ENCODE assay signal across 13 cellular contexts in genomic region chr13:42524487-42525034, GRCh38. TPM values are rescaled to one million over a fixed set of nuclear protein-coding genes. Genes with fewer than 3 reads are reported as not detected.
DNase-seq lines count a peak whose midpoint lies in the region; ATAC-seq and TF ChIP-seq lines count a peak whose summit lies in the region.
"Had no signal": no experiment of that assay in that cellular context is flagged by ENCODE, and none has a peak within 500 bp of the region (broad histone marks: within the 10 kb centered on the region; RNA-seq: fewer than 3 reads in every experiment).

No MANE protein-coding gene starts in this region.

- H3K27ac ChIP-seq in RWPE1 = no peak overlapping the region
- H3K27ac ChIP-seq: lower lobe of right lung, thoracic aorta had no signal

- DNase-seq in AG10803 (ENCODE audit: low read depth) = peak; percentile 4
- peak; percentile 56 for DNase-seq in fibroblast of mammary gland (ENCODE audit: low read depth)
- DNase-seq in mesenteric fat pad (ENCODE audit: low spot score) = no peak
- no peak for DNase-seq in NCI-H748 treated with DMSO at 0.1 percent for 48 hours (lab: John Stamatoyannopoulos, UW)
- DNase-seq in amygdala (lab: John Stamatoyannopoulos, UW) = no peak
- DNase-seq in RWPE1 (ENCODE audit: low spot score) = no peak
- DNase-seq: endodermal cell, lower lobe of right lung, NCI-H510A treated with DMSO at 0.1 percent for 48 hours, T-helper 9 cell had no signal

- TF ChIP-seq CTCF in AG10803 (conservative IDR thresholded peaks at IDR 0.05; ENCODE audit: low read length) = no peak
- no peak for TF ChIP-seq CTCF in fibroblast of mammary gland (conservative IDR thresholded peaks at IDR 0.05; ENCODE audit: control insufficient read depth, insufficient read depth, low read depth, low read length)
- no peak for TF ChIP-seq CTCF in RWPE1 (conservative IDR thresholded peaks at IDR 0.05; ENCODE audit: low read depth)

- CTCF ChIA-PET in RWPE1 (lab: Yijun Ruan, JAX) = no interaction called here

- no peak overlapping the region for H3K4me3 ChIP-seq in AG10803 (ENCODE audit: low read length)
- H3K4me3 ChIP-seq in fibroblast of mammary gland (ENCODE audit: control insufficient read depth, low read depth, low read length) = no peak overlapping the region
- H3K4me3 ChIP-seq: lower lobe of right lung, thoracic aorta had no signal

- ATAC-seq in GM19463 (IDR thresholded peaks at IDR 0.05; ENCODE audit: unreplicated experiment) = peak; percentile 87
- ATAC-seq in HG03460 (IDR thresholded peaks at IDR 0.05; ENCODE audit: unreplicated experiment) = peak; percentile 84

- POLR2A ChIA-PET in RWPE1 (lab: Yijun Ruan, JAX; ENCODE audit: low non-redundant PET) = no interaction called here

RNA-seq across cellular contexts. Expression of gene TNFSF11, which starts 49.4 kb away (rescaled TPM):
- not detected for total RNA-seq in mesenteric fat pad
- total RNA-seq: lower lobe of right lung had no signal

Comparison
In these comparisons a context has a peak if more than half of its experiments do, and no peak if none do; other contexts are left out.
1. DNase-seq: peak in AG10803 (single experiment) and fibroblast of mammary gland (single experiment); none in mesenteric fat pad (single experiment), NCI-H748 treated with DMSO at 0.1 percent for 48 hours (single experiment), amygdala (0 of 56) and RWPE1 (single experiment).